11 cellular contexts compared by ENCODE assay signal in the genomic region with DNA sequence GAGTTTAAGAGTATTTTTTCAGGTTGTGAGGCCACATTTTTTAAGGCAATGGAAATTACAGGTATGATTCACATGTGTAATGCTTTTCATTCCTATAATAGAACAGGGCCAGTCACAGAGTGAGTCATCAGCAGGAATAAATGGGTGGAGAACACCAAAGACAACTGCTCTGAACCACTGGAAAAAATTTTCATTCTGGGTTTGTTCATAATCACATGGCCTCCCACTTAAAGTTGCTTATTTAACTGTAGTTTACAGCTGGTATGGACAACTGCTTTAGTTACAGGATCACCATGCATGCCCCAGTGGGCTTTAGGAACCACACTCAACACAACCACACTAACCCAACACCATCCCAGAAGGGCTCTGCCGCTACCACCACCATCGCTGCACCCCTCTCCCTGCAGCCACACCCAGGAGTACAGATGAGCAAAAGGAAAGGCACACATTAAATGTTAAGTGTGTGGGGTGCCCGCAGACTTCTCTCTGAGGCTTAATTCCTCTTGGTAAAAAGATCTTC.
DNase-seq lines count a peak whose midpoint lies in the region; ATAC-seq and TF ChIP-seq lines count a peak whose summit lies in the region.
"Had no signal": no experiment of that assay in that cellular context is flagged by ENCODE, and none has a peak within 500 bp of the region (broad histone marks: within the 10 kb centered on the region; RNA-seq: fewer than 3 reads in every experiment).

No MANE protein-coding gene starts in this region.

- H2BK120ac ChIP-seq in mesendoderm (ENCODE audit: low read depth, low read length), result no peak overlapping the region

- no peak for TF ChIP-seq CTCF in mammary epithelial cell (conservative IDR thresholded peaks at IDR 0.05 in 1 of 2, IDR thresholded peaks at IDR 0.05 in 1 of 2; ENCODE audit: extremely low read depth in 1 of 2, insufficient read depth in 1 of 2, low read depth in 1 of 2, low read length in 2 of 2)

- no peaks in the 10 kb centered on the region for H3K9me3 ChIP-seq in mammary epithelial cell (replicated peaks; ENCODE audit: insufficient read depth, low read length)

- H3K4me1 ChIP-seq in mammary epithelial cell (ENCODE audit: insufficient read depth, low read length), result peaks cover 67% of the 10 kb centered on the region
- H3K4me1 ChIP-seq in mesendoderm (ENCODE audit: control insufficient read depth, low read depth, low read length), result peaks cover 2% of the 10 kb centered on the region

- peaks cover 36% of the 10 kb centered on the region for H3K79me2 ChIP-seq in mammary epithelial cell (ENCODE audit: insufficient read depth, low read length)
- H3K79me2 ChIP-seq in mesendoderm (ENCODE audit: control insufficient read depth, insufficient read depth, low read length), result peaks cover 9% of the 10 kb centered on the region

- peaks cover 3% of the 10 kb centered on the region for H3K79me1 ChIP-seq in mesendoderm (ENCODE audit: low read length)

- H3K27me3 ChIP-seq in mammary epithelial cell (ENCODE audit: insufficient read depth, low read length), result no peaks in the 10 kb centered on the region
- no peaks in the 10 kb centered on the region for H3K27me3 ChIP-seq in mesendoderm (ENCODE audit: insufficient read depth, low read length, poor library complexity)

- peak overlapping the region; percentile 11 for H2AFZ ChIP-seq in mammary epithelial cell (ENCODE audit: low read depth, low read length)

- CTCF ChIA-PET in mammary epithelial cell (lab: Charles Lee; ENCODE audit: low non-redundant PET), result no interaction called here

- peak overlapping the region; percentile 2 for H3K4ac ChIP-seq in mesendoderm (ENCODE audit: low read depth, low read length)

- H3K56ac ChIP-seq in mesendoderm (ENCODE audit: low read length), result no peak overlapping the region

- in situ Hi-C loops in mammary epithelial cell (cut with MboI; ENCODE audit: low sequenced_read_pairs in 2 of 2), result loop anchor here in 1 of 2 donors (10.0 kb wide), 1 partner anchor 45 kb away; no protein-coding TSS in a partner anchor

- H3K27ac ChIP-seq in mammary epithelial cell (ENCODE audit: insufficient read depth, low read depth, low read length) (peak overlapping the region; percentile 88), mesendoderm (ENCODE audit: low read depth, low read length) (no peak overlapping the region)

- H3K23ac ChIP-seq in mesendoderm (ENCODE audit: low read length), result no peak overlapping the region

- intact Hi-C loops in mammary epithelial cell (cut with micrococcal nuclease), result no loop called here
- intact Hi-C loops in posterior cingulate gyrus (cut with DNase I), result no loop called here

- H3K4me3 ChIP-seq in mammary epithelial cell (replicated peaks in 1 of 3; ENCODE audit: insufficient read depth in 1 of 3, low read depth in 2 of 3, low read length in 3 of 3) (no peak overlapping the region), mesendoderm (ENCODE audit: low read length) (no peak overlapping the region)

- no peak overlapping the region for H3K9ac ChIP-seq in mammary epithelial cell (ENCODE audit: insufficient read depth, low read length)
- H3K9ac ChIP-seq in mesendoderm (ENCODE audit: low read length), result no peak overlapping the region

- peak overlapping the region; percentile 39 for H3K18ac ChIP-seq in mesendoderm (ENCODE audit: low read length)

- 89% methylated on average over 3 of the region's 3 CpGs for WGBS in mammary epithelial cell (ENCODE audit: low coverage, missing lambda C conversion rate)
- no CpG with 5 or more reads among the region's 3 CpGs for WGBS in mesendoderm (ENCODE audit: extremely low coverage, insufficient coverage, low lambda C conversion rate)

- no peak overlapping the region for H4K5ac ChIP-seq in mesendoderm (ENCODE audit: low read length)

- no peaks in the 10 kb centered on the region for H4K20me1 ChIP-seq in mammary epithelial cell (ENCODE audit: insufficient read depth, low read length)

- ATAC-seq in GM19351 (IDR thresholded peaks at IDR 0.05; ENCODE audit: unreplicated experiment) (no peak), HG03469 (IDR thresholded peaks at IDR 0.05; ENCODE audit: unreplicated experiment) (no peak)

- DNase-seq in AG20443 (ENCODE audit: low spot score) (peak; percentile 60), HT-29 (ENCODE audit: low spot score) (peak; percentile 59), mammary epithelial cell (peak; percentile 94), mesendoderm (no peak), NCI-H2196 (lab: John Stamatoyannopoulos, UW; ENCODE audit: unreplicated experiment) (no peak), posterior cingulate gyrus (no peak)
- DNase-seq: activated T-cell treated with anti-CD3 and anti-CD28 coated beads, Interleukin-2, amount 50 U/mL, for 72 hours; DMS79; NCI-H187 treated with DMSO at 0.1 percent for 48 hours had no signal

- BruUV-seq in mammary epithelial cell (replicated peaks; lab: Mats Ljungman, UMichigan), result TSS peak; percentile 68

- H3K4me2 ChIP-seq in mammary epithelial cell (ENCODE audit: insufficient read depth, low read depth, low read length), result peak overlapping the region; percentile 35
- H3K4me2 ChIP-seq in mesendoderm (ENCODE audit: low read length), result no peak overlapping the region

- H3K36me3 ChIP-seq in mammary epithelial cell (ENCODE audit: insufficient read depth, low read length) (no peaks in the 10 kb centered on the region), mesendoderm (ENCODE audit: control insufficient read depth, insufficient read depth, low read length) (no peaks in the 10 kb centered on the region)

- H2BK5ac ChIP-seq in mesendoderm (ENCODE audit: low read length), result no peak overlapping the region

- dilution Hi-C loops in mammary epithelial cell (cut with HindIII; ENCODE audit: low sequenced_read_pairs), result no loop called here

- H4K8ac ChIP-seq in mesendoderm (ENCODE audit: low read depth, low read length), result no peak overlapping the region

- no peak overlapping the region for H2BK15ac ChIP-seq in mesendoderm (replicated peaks; ENCODE audit: low read depth)

- H2AK5ac ChIP-seq in mesendoderm (ENCODE audit: low read length), result no peak overlapping the region

Comparison
In these comparisons a context has a peak if more than half of its experiments do, and no peak if none do; other contexts are left out.
1. DNase-seq: peak in AG20443 (single experiment), HT-29 (single experiment) and mammary epithelial cell (single experiment); none in mesendoderm (single experiment), NCI-H2196 (single experiment) and posterior cingulate gyrus (0 of 10).